9 cellular contexts compared by ENCODE assay signal in the genomic region with DNA sequence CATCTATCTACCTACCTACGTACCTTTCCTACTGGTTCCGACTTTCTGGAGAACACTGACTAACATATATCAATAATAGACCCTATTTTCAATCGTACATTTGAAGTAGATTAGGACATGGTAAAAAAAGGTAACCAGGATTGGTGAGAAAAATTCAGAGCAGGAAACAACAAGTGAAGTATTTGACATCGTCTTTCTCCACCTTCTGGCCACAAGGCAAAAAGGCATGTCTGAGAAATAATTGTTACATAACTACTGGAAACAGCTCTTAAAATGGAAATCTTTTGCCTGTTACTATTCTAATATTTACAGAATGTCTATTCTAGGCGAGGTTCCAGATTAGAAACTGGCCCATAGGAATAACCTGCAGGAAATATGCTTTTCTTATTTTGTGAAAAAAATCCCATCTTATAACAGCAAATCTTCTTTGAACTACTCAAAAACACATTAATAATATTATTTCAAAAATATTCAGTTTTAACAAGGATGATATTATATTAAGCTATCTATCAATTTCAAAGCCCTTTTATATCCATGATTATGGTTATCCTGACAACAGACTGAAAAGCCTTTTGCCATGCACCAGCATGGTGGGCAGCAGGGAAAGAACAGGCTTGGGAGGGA.
DNase-seq lines count a peak whose midpoint lies in the region; ATAC-seq and TF ChIP-seq lines count a peak whose summit lies in the region.
"Had no signal": no experiment of that assay in that cellular context is flagged by ENCODE, and none has a peak within 500 bp of the region (broad histone marks: within the 10 kb centered on the region; RNA-seq: fewer than 3 reads in every experiment).

No MANE protein-coding gene starts in this region.

- H3K4me2 ChIP-seq in HCT116 (ENCODE audit: low read length): no peak overlapping the region

- CTCF ChIA-PET in HCT116 (lab: Charles Lee): interaction anchor here (0.8 to 1.8 kb wide), 11 partner anchors 14 to 579 kb away, joined by 3 to 43 read pairs (median 4); partner anchors contain the start of gene ENPP4

- H3K9me3 ChIP-seq in HCT116 (ENCODE audit: control insufficient read depth in 1 of 2, insufficient read depth in 1 of 2, low read depth in 1 of 2, low read length in 2 of 2) (no peaks in the 10 kb centered on the region), lung (ENCODE audit: control insufficient read depth in 2 of 2, insufficient read depth in 1 of 2, low read length in 1 of 2) (peaks cover 0 to 2% of the 10 kb centered on the region in 2 donors)
- H3K9me3 ChIP-seq: SJCRH30 had no signal

- TF ChIP-seq CTCF in HCT116 (IDR thresholded peaks at IDR 0.05 in 2 of 3, conservative IDR thresholded peaks at IDR 0.05 in 1 of 3; ENCODE audit: borderline replicate concordance in 1 of 3, insufficient read depth in 1 of 3, low read depth in 2 of 3, low read length in 2 of 3) (peak; percentile 49 to 77 (median 76); a peak in 5 of 6 replicates), lung (IDR thresholded peaks at IDR 0.05; ENCODE audit: control extremely low read depth, extremely low read depth) (peak; percentile 42)

- H4K20me1 ChIP-seq in HCT116 (ENCODE audit: insufficient read depth): no peaks in the 10 kb centered on the region

- no peaks in the 10 kb centered on the region for H3K36me3 ChIP-seq in HCT116 (ENCODE audit: control insufficient read depth in 1 of 2, insufficient read depth in 2 of 2, low read length in 2 of 2)
- H3K36me3 ChIP-seq in lung (ENCODE audit: control insufficient read depth in 2 of 2, insufficient read depth in 2 of 2, low read length in 2 of 2): no peaks in the 10 kb centered on the region
- H3K36me3 ChIP-seq: SJCRH30 had no signal

- no peaks in the 10 kb centered on the region for H3K79me2 ChIP-seq in HCT116 (ENCODE audit: insufficient read depth, low read length)

- DNase-seq in D341Med (ENCODE audit: low spot score): peak; percentile 41
- peak; percentile 32 for DNase-seq in HCT116 (ENCODE audit: low read depth, low spot score)
- DNase-seq in NCI-H748 treated with DMSO at 0.1 percent for 48 hours (lab: John Stamatoyannopoulos, UW): peak; percentile 40
- DNase-seq in cerebellar nuclear complex (lab: John Stamatoyannopoulos, UW): peak; percentile 4 to 65
- DNase-seq in lung (ENCODE audit: low spot score): no peak
- no peak for DNase-seq in OCI-M2 (lab: John Stamatoyannopoulos, UW; ENCODE audit: unreplicated experiment)
- DNase-seq in activated naive CD4-positive, alpha-beta T cell (lab: John Stamatoyannopoulos, UW): no peak
- no peak for DNase-seq in posterior cingulate gyrus

- no peak overlapping the region for H3K9ac ChIP-seq in HCT116 (ENCODE audit: low read length)

- H3K4me3 ChIP-seq in HCT116 (replicated peaks in 1 of 2; ENCODE audit: low read depth in 1 of 2, low read length in 2 of 2): no peak overlapping the region
- H3K4me3 ChIP-seq in lung: no peak overlapping the region
- H3K4me3 ChIP-seq: SJCRH30 had no signal

- intact Hi-C loops in HCT116 (cut with micrococcal nuclease): loop anchor here (1.0 to 2.0 kb wide), 4 partner anchors 189 to 480 kb away; no protein-coding TSS in a partner anchor
- intact Hi-C loops in posterior cingulate gyrus (cut with DNase I): loop anchor here (2.0 to 5.0 kb wide), 2 partner anchors 190 to 318 kb away; no protein-coding TSS in a partner anchor

- H3K9me2 ChIP-seq in HCT116 (ENCODE audit: insufficient read depth): no peaks in the 10 kb centered on the region

- BruUV-seq in HCT116 (replicated peaks; lab: Mats Ljungman, UMichigan): no TSS peak

- POLR2A ChIA-PET in HCT116 (lab: Charles Lee): no interaction called here

- peak; percentile 91 for TF ChIP-seq RAD21 in HCT116 (IDR thresholded peaks at IDR 0.05; ENCODE audit: low read depth)

- H3K27ac ChIP-seq in HCT116 (ENCODE audit: low read depth, low read length) (no peak overlapping the region), lung (ENCODE audit: low read depth in 1 of 2, low read length in 1 of 2) (no peak overlapping the region)
- H3K27ac ChIP-seq: SJCRH30 had no signal

- RAD21 ChIA-PET in HCT116 (lab: Charles Lee; ENCODE audit: low non-redundant PET in 1 of 2, low total read pairs in 2 of 2, uncharacterized antibody in 2 of 2, unreplicated experiment in 2 of 2): interaction anchor here (1.2 to 1.6 kb wide), 5 partner anchors 189 to 480 kb away, joined by 3 to 13 read pairs (median 6); no protein-coding TSS in a partner anchor

- no peak for TF ChIP-seq POLR2A in HCT116 (IDR thresholded peaks at IDR 0.05; ENCODE audit: borderline replicate concordance, extremely low read depth, insufficient read depth, insufficient read length)

- ATAC-seq in HCT116: peak; percentile 44; the same call in 1 of the 2 replicates
- ATAC-seq in lung (ENCODE audit: insufficient read depth, low FRiP score): no peak

- WGBS in lung, 2 donors: 27 to 30% methylated on average over 5 of the region's 5 CpGs

- H2AFZ ChIP-seq in HCT116 (ENCODE audit: low read depth, low read length, poor library complexity, severe bottlenecking): peak overlapping the region; percentile 87

- H3K27me3 ChIP-seq in HCT116 (ENCODE audit: insufficient read depth, low read length) (no peaks in the 10 kb centered on the region), lung (ENCODE audit: control insufficient read depth, insufficient read depth) (no peaks in the 10 kb centered on the region)
- H3K27me3 ChIP-seq: SJCRH30 had no signal

- H3K4me1 ChIP-seq in HCT116 (ENCODE audit: control insufficient read depth in 1 of 2, insufficient read depth in 2 of 2, low read length in 2 of 2) (no peaks in the 10 kb centered on the region), lung (ENCODE audit: control insufficient read depth in 2 of 2, insufficient read depth in 2 of 2, low read length in 2 of 2) (peaks cover 2 to 28% of the 10 kb centered on the region in 2 donors)
- H3K4me1 ChIP-seq: SJCRH30 had no signal

TF ChIP-seq in HCT116, 20 proteins besides CTCF, POLR2A, EP300 and RAD21:
- TF ChIP-seq SIN3A (IDR thresholded peaks at IDR 0.05; ENCODE audit: low read depth) (no peak), REST (IDR thresholded peaks at IDR 0.05; ENCODE audit: low read depth) (no peak), CBX3 (IDR thresholded peaks at IDR 0.05; ENCODE audit: low read depth) (no peak), FOSL1 (IDR thresholded peaks at IDR 0.05; ENCODE audit: low read depth) (no peak), EZH2 (IDR thresholded peaks at IDR 0.05) (no peak), TCF7L2 (IDR thresholded peaks at IDR 0.05; ENCODE audit: borderline replicate concordance, extremely low read depth, insufficient read depth, insufficient read length) (no peak), POLR2AphosphoS5 (IDR thresholded peaks at IDR 0.05; ENCODE audit: low read depth, low read length) (no peak), YY1 (IDR thresholded peaks at IDR 0.05; ENCODE audit: extremely low read depth, insufficient replicate concordance, low read depth, low read length) (no peak)
- TF ChIP-seq, protein P1, sequence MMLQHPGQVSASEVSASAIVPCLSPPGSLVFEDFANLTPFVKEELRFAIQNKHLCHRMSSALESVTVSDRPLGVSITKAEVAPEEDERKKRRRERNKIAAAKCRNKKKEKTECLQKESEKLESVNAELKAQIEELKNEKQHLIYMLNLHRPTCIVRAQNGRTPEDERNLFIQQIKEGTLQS (IDR thresholded peaks at IDR 0.05): no peak

Comparison
In these comparisons a context has a peak if more than half of its experiments do, and no peak if none do; other contexts are left out.
1. DNase-seq: peak in D341Med (single experiment), HCT116 (single experiment), NCI-H748 treated with DMSO at 0.1 percent for 48 hours (single experiment) and cerebellar nuclear complex (2 of 2); none in lung (single experiment), OCI-M2 (single experiment), activated naive CD4-positive, alpha-beta T cell (0 of 4) and posterior cingulate gyrus (0 of 10).